18 cellular contexts compared by ENCODE assay signal in genomic region chr2:176744156-176744555, GRCh38.
A peak's percentile ranks its signal among the peaks of the same experiment; 100 is the strongest.
DNase-seq lines count a peak whose midpoint lies in the region; ATAC-seq and TF ChIP-seq lines count a peak whose summit lies in the region.
"Had no signal": no experiment of that assay in that cellular context is flagged by ENCODE, and none has a peak within 500 bp of the region (broad histone marks: within the 10 kb centered on the region; RNA-seq: fewer than 3 reads in every experiment).

No MANE protein-coding gene starts in this region.

- CTCF ChIA-PET in A673 (lab: Charles Lee) (no interaction called here), WTC11 (lab: Charles Lee) (interaction anchor here (3.3 kb wide), 1 partner anchor 404 kb away, joined by 10 read pairs; no protein-coding TSS in a partner anchor)

- POLR2A ChIA-PET in A673 (lab: Charles Lee; ENCODE audit: low non-redundant PET) (no interaction called here), WTC11 (lab: Charles Lee) (no interaction called here)

- no peak overlapping the region for H3K4me3 ChIP-seq in A673 (ENCODE audit: low read depth, low read length, poor library complexity, severe bottlenecking)
- H3K4me3 ChIP-seq: A549, GM12878 had no signal

- no peaks in the 10 kb centered on the region for H3K27me3 Mint-ChIP-seq in WTC11 (ENCODE audit: low read depth)
- H3K27me3 Mint-ChIP-seq in nephron (ENCODE audit: low read depth), result no peaks in the 10 kb centered on the region
- peaks cover 0 to 19% of the 10 kb centered on the region in 2 donors for H3K27me3 Mint-ChIP-seq in effector memory CD8-positive, alpha-beta T cell

- no peaks in the 10 kb centered on the region for H3K36me3 ChIP-seq in A673 (ENCODE audit: insufficient read depth, low read length, poor library complexity, severe bottlenecking)

- DNase-seq in A673 (ENCODE audit: low spot score), result peak; percentile 39
- peak; percentile 5 for DNase-seq in LoVo (ENCODE audit: low spot score)
- DNase-seq in WTC11 (ENCODE audit: low spot score), result no peak
- no peak for DNase-seq in effector memory CD8-positive, alpha-beta T cell
- DNase-seq in stimulated activated naive CD4-positive, alpha-beta T cell (lab: John Stamatoyannopoulos, UW), result no peak
- DNase-seq in HCEC 1CT, result no peak
- DNase-seq: Caco-2, GOT3, KBM-7, NCI-H1105, NCI-H187 treated with DMSO at 0.1 percent for 48 hours, NCI-H524 treated with DMSO at 0.1 percent for 48 hours, SK-N-SH had no signal

- H3K9me3 Mint-ChIP-seq in WTC11 (peaks cover 4% of the 10 kb centered on the region; the same call in 1 of the 2 replicates), nephron (no peaks in the 10 kb centered on the region)
- no peaks in the 10 kb centered on the region for H3K9me3 Mint-ChIP-seq in effector memory CD8-positive, alpha-beta T cell

- peak overlapping the region; percentile 74 for H3K27ac ChIP-seq in A673 (ENCODE audit: low read depth, low read length, poor library complexity, severe bottlenecking)
- H3K27ac ChIP-seq: A549 had no signal

- intact Hi-C loops in A673 (cut with micrococcal nuclease; ENCODE audit: unreplicated experiment), result no loop called here

- H3K4me3 Mint-ChIP-seq in WTC11, result no peak overlapping the region
- H3K4me3 Mint-ChIP-seq in nephron, result peak overlapping the region in 2 of 3 experiments; percentile 5 to 7
- no peak overlapping the region for H3K4me3 Mint-ChIP-seq in effector memory CD8-positive, alpha-beta T cell

- H3K27me3 ChIP-seq in A673 (replicated peaks; ENCODE audit: insufficient read depth, low read depth, low read length, poor library complexity), result no peaks in the 10 kb centered on the region

- H3K4me1 ChIP-seq in A673 (ENCODE audit: insufficient read depth, low read length, poor library complexity, severe bottlenecking), result peaks cover 64% of the 10 kb centered on the region
- H3K4me1 ChIP-seq: A549, Caco-2 had no signal

- no TSS peak for BruUV-seq in A673 (replicated peaks; lab: Mats Ljungman, UMichigan)

- H3K36me3 Mint-ChIP-seq in WTC11, result no peaks in the 10 kb centered on the region
- no peaks in the 10 kb centered on the region for H3K36me3 Mint-ChIP-seq in nephron (ENCODE audit: low read depth)
- no peaks in the 10 kb centered on the region for H3K36me3 Mint-ChIP-seq in effector memory CD8-positive, alpha-beta T cell (ENCODE audit: insufficient read depth)

- H3K4me1 Mint-ChIP-seq in WTC11 (peaks cover 51% of the 10 kb centered on the region), nephron (peaks cover 64% of the 10 kb centered on the region)
- peaks cover 2 to 7% of the 10 kb centered on the region in 2 donors for H3K4me1 Mint-ChIP-seq in effector memory CD8-positive, alpha-beta T cell (ENCODE audit: low read depth in 2 of 2)

- H3K27ac Mint-ChIP-seq in WTC11 (peak overlapping the region; percentile 91), nephron (peak overlapping the region; percentile 30 to 89 (median 69))
- H3K27ac Mint-ChIP-seq in effector memory CD8-positive, alpha-beta T cell, result no peak overlapping the region

- no peaks in the 10 kb centered on the region for H3K9me3 ChIP-seq in A673 (ENCODE audit: low read depth, low read length, poor library complexity, severe bottlenecking)
- H3K9me3 ChIP-seq: A549, Caco-2, SK-N-SH had no signal

- ATAC-seq in WTC11, result no peak
- ATAC-seq in GM21526 (IDR thresholded peaks at IDR 0.05; ENCODE audit: low FRiP score, unreplicated experiment), result no peak
- ATAC-seq in effector memory CD8-positive, alpha-beta T cell (replicated peaks), result no peak
- ATAC-seq: A549, GM12878, Right ventricle myocardium inferior had no signal

- TF ChIP-seq CTCF in A673 (conservative IDR thresholded peaks at IDR 0.05; ENCODE audit: low read depth, low read length) (no peak), WTC11 (IDR thresholded peaks at IDR 0.05) (no peak), nephron (IDR thresholded peaks at IDR 0.05; ENCODE audit: unreplicated experiment in 3 of 3) (no peak)

TF ChIP-seq in WTC11, 78 proteins besides CTCF, POLR2A, EP300 and RAD21:
- TF ChIP-seq, protein P1, sequence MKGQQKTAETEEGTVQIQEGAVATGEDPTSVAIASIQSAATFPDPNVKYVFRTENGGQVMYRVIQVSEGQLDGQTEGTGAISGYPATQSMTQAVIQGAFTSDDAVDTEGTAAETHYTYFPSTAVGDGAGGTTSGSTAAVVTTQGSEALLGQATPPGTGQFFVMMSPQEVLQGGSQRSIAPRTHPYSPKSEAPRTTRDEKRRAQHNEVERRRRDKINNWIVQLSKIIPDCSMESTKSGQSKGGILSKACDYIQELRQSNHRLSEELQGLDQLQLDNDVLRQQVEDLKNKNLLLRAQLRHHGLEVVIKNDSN (CRISPR knock-in tag; IDR thresholded peaks at IDR 0.05), result no peak
- TF ChIP-seq NFYB (CRISPR knock-in tag; conservative IDR thresholded peaks at IDR 0.05; ENCODE audit: low read depth) (no peak), ZNF425 (CRISPR knock-in tag; conservative IDR thresholded peaks at IDR 0.05) (no peak), MYBL2 (CRISPR knock-in tag; IDR thresholded peaks at IDR 0.05) (no peak), KAT7 (CRISPR knock-in tag; IDR thresholded peaks at IDR 0.05; ENCODE audit: borderline replicate concordance) (no peak), IRF2 (CRISPR knock-in tag; IDR thresholded peaks at IDR 0.05; ENCODE audit: borderline replicate concordance, low read depth) (no peak), USF2 (CRISPR knock-in tag; IDR thresholded peaks at IDR 0.05) (no peak), CREB1 (CRISPR knock-in tag; IDR thresholded peaks at IDR 0.05) (no peak)

Comparison
In these comparisons a context has a peak if more than half of its experiments do, and no peak if none do; other contexts are left out.
1. DNase-seq: peak in A673 (single experiment) and LoVo (single experiment); none in WTC11 (single experiment), effector memory CD8-positive, alpha-beta T cell (0 of 3), stimulated activated naive CD4-positive, alpha-beta T cell (0 of 6) and HCEC 1CT (single experiment).
2. H3K27ac Mint-ChIP-seq: peak in WTC11 (single experiment) and nephron (3 of 3); none in effector memory CD8-positive, alpha-beta T cell (0 of 2).
3. H3K4me3 Mint-ChIP-seq: peak in nephron (2 of 3); none in WTC11 (single experiment) and effector memory CD8-positive, alpha-beta T cell (0 of 2).